ENCODE assay signal across 31 cellular contexts in genomic region chr16:13606804-13607203, GRCh38.
"Had no signal": no experiment of that assay in that cellular context is flagged by ENCODE, and none has a peak within 500 bp of the region (broad histone marks: within the 10 kb centered on the region; RNA-seq: fewer than 3 reads in every experiment).

No MANE protein-coding gene starts in this region.

- H3K9ac ChIP-seq: neural progenitor cell, parathyroid adenoma had no signal

- H3K79me2 ChIP-seq: parathyroid adenoma had no signal

- DNase-seq: hypothalamus; immature natural killer cell; kidney; left colon; left lung; lower lobe of right lung; mammary epithelial cell; mesenchymal stem cell; naive thymus-derived CD8-positive, alpha-beta T cell; nephron progenitor cell; occipital lobe; retina; right cardiac atrium; stimulated activated CD4-positive, alpha-beta T cell treated with anti-CD3 and anti-CD28 coated beads, Interleukin-12 subunit alpha, Interleukin-12 subunit beta, amount 100 ng/mL, for 4 hours; stimulated activated CD4-positive, alpha-beta T cell treated with anti-CD3 and anti-CD28 coated beads, Interleukin-15, amount 100 ng/mL, for 24 hours; stimulated activated CD4-positive, alpha-beta T cell treated with anti-CD3 and anti-CD28 coated beads, Interleukin-2, amount 100 ng/mL, for 24 hours; stimulated activated CD4-positive, alpha-beta T cell treated with anti-CD3 and anti-CD28 coated beads, Interleukin-4, amount 100 ng/mL, for 1 hour; stimulated activated naive B cell treated with anti-CD40 and anti-IgM and Interleukin-4, amounts not matched to agents 10 μg/mL and 1 μg/mL and 100 μg/mL, for 72 hours; stimulated activated naive CD8-positive, alpha-beta T cell treated with anti-CD3 and anti-CD28 coated beads, Interleukin-15, Interleukin-2, amounts not matched to agents 100 U/mL and 50 U/mL, for 24 hours; stomach; tibial artery; trophoblast cell; upper lobe of right lung; uterus had no signal

- ATAC-seq: left colon; left lung; lower lobe of right lung; naive thymus-derived CD8-positive, alpha-beta T cell; right cardiac atrium; sciatic nerve; stimulated activated naive B cell treated with anti-CD40 and anti-IgM and Interleukin-4, amounts not matched to agents 10 μg/mL and 1 μg/mL and 100 μg/mL, for 72 hours; stimulated activated naive CD8-positive, alpha-beta T cell treated with anti-CD3 and anti-CD28 coated beads, Interleukin-15, Interleukin-2, amounts not matched to agents 100 U/mL and 50 U/mL, for 24 hours; upper lobe of right lung had no signal

- H3K27ac ChIP-seq: left lung, lower lobe of right lung, neural progenitor cell, neutrophil, parathyroid adenoma, skin epidermis, stomach, thoracic aorta, tibial artery, upper lobe of right lung, uterus had no signal

- H3K4me2 ChIP-seq: neural progenitor cell had no signal

- H3K9me3 ChIP-seq: lower lobe of right lung, neutrophil, thoracic aorta, upper lobe of right lung, uterus had no signal

- H3K27me3 ChIP-seq: left lung, neural progenitor cell, neutrophil, stomach, upper lobe of right lung, uterus had no signal

- FAIRE-seq: islet of Langerhans, kidney had no signal

- H3K36me3 ChIP-seq: left lung, lower lobe of right lung, neural progenitor cell, neutrophil, stomach, thoracic aorta, tibial artery, upper lobe of right lung, uterus had no signal

- H3K4me1 ChIP-seq: left lung, lower lobe of right lung, parathyroid adenoma, stomach, tibial artery, upper lobe of right lung, uterus had no signal

- H2AFZ ChIP-seq: neural progenitor cell, parathyroid adenoma had no signal

- H3K4me3 ChIP-seq: left lung, lower lobe of right lung, neural progenitor cell, skin epidermis, stomach, thoracic aorta, tibial artery, upper lobe of right lung, uterus had no signal
